Comparison of ENCODE assay signal across 1 cellular context in genomic region chr22:19792383-19792896, GRCh38. TPM values are rescaled to one million over a fixed set of nuclear protein-coding genes. Genes with fewer than 3 reads are reported as not detected.
"Had no signal": no experiment of that assay in that cellular context is flagged by ENCODE, and none has a peak within 500 bp of the region (broad histone marks: within the 10 kb centered on the region; RNA-seq: fewer than 3 reads in every experiment).

No MANE protein-coding gene starts in this region.

RNA-seq across cellular contexts. Expression of gene TBX1, which starts 31.9 kb away (rescaled TPM):
- total RNA-seq: GM12878 had no signal
- polyA plus RNA-seq: GM12878 had no signal
